Comparison of ENCODE assay signal across 13 cellular contexts in the genomic region with DNA sequence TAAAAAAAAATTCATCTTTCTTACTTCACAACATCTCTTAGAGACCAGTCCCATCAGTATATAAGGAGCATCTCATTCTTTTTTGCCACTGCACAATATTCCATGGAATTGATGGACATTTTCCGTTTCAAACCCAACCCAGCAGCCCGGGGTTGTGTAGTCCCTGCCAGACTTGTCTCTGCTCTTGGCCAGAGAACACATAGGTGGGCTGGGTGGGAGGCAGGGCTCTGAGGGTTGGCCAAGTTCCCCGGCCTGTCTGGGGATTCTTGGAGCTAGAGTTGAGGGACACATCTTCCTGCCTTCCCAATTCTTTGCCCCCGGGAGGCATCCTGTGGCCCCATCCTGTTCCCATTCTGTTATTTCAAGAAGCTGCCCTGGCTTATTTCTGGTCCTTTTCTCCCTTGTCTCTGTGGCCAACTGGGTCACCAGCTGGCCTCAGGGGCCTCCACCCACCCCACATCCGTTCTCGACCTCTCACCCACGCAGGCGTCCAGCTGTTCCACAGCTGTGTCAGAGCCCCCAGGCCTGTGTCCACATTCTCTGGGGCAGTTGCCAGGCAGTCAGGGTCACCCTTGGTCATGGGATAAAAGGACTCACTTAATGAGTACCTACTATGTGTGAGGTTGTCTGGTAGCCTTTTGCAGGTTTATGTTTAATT. TPM values are rescaled to one million over a fixed set of nuclear protein-coding genes. Genes with fewer than 3 reads are reported as not detected.
DNase-seq lines count a peak whose midpoint lies in the region; ATAC-seq and TF ChIP-seq lines count a peak whose summit lies in the region.
"Had no signal": no experiment of that assay in that cellular context is flagged by ENCODE, and none has a peak within 500 bp of the region (broad histone marks: within the 10 kb centered on the region; RNA-seq: fewer than 3 reads in every experiment).

No MANE protein-coding gene starts in this region.

- H3K4me3 ChIP-seq in SJCRH30, result no peak overlapping the region
- H3K4me3 ChIP-seq in left ventricle myocardium inferior, result no peak overlapping the region
- no peak overlapping the region for H3K4me3 ChIP-seq in skeletal muscle cell (ENCODE audit: low read depth, low read length)
- H3K4me3 ChIP-seq: skin epidermis had no signal

- no peak for TF ChIP-seq CTCF in left ventricle myocardium inferior (IDR thresholded peaks at IDR 0.05; ENCODE audit: borderline replicate concordance)

- DNase-seq in GM03348 (ENCODE audit: low spot score) (peak; percentile 31), SJCRH30 (peak; percentile 46 to 53), left ventricle myocardium inferior (peak; percentile 82), skeletal muscle cell (ENCODE audit: low read depth) (peak; percentile 10), hippocampal formation (lab: John Stamatoyannopoulos, UW) (no peak), NCI-H2029 treated with DMSO at 0.1 percent for 48 hours (lab: John Stamatoyannopoulos, UW) (no peak)
- DNase-seq: DMS79, erythroblast, NCI-H1930 had no signal

- H3K9me3 ChIP-seq in SJCRH30 (replicated peaks), result no peaks in the 10 kb centered on the region
- peaks cover 13% of the 10 kb centered on the region for H3K9me3 ChIP-seq in left ventricle myocardium inferior (replicated peaks)

- ATAC-seq in GM21390 (IDR thresholded peaks at IDR 0.05; ENCODE audit: unreplicated experiment), result no peak

- no peaks in the 10 kb centered on the region for H3K27me3 ChIP-seq in SJCRH30
- H3K27me3 ChIP-seq in left ventricle myocardium inferior (ENCODE audit: low read depth), result no peaks in the 10 kb centered on the region

- no peaks in the 10 kb centered on the region for H3K36me3 ChIP-seq in SJCRH30
- H3K36me3 ChIP-seq in left ventricle myocardium inferior, result no peaks in the 10 kb centered on the region

- intact Hi-C loops in left ventricle myocardium inferior (cut with micrococcal nuclease), result no loop called here

- H3K27ac ChIP-seq in SJCRH30 (no peak overlapping the region), left ventricle myocardium inferior (replicated peaks) (no peak overlapping the region)
- H3K27ac ChIP-seq: skin epidermis had no signal

- H3K4me1 ChIP-seq in SJCRH30 (peaks cover 4% of the 10 kb centered on the region; the same call in 1 of the 2 replicates), left ventricle myocardium inferior (peaks cover 30% of the 10 kb centered on the region)

RNA-seq across cellular contexts. Expression of a gene that starts 52.0 kb away (rescaled TPM):
- not detected in 2 replicates for total RNA-seq in SJCRH30 (2014; rRNA removed; shearing (Covaris generic))
- total RNA-seq in left ventricle myocardium inferior, result not detected
- total RNA-seq: chondrocyte; T-helper 2 cell treated with Interferon-gamma antibody and Interleukin-4, amounts not matched to agents 100 ng/mL and 5 ng/mL, for 36 hours had no signal

RNA-seq across cellular contexts. Expression of a gene that starts 52.1 kb away (rescaled TPM):
- 202 and 218 TPM in 2 replicates for total RNA-seq in SJCRH30 (2014; rRNA removed; shearing (Covaris generic))
- total RNA-seq in left ventricle myocardium inferior, result 156 TPM

Comparison
In these comparisons a context has a peak if more than half of its experiments do, and no peak if none do; other contexts are left out.
1. DNase-seq: peak in GM03348 (single experiment), SJCRH30 (2 of 2), left ventricle myocardium inferior (single experiment) and skeletal muscle cell (single experiment); none in hippocampal formation (0 of 2) and NCI-H2029 treated with DMSO at 0.1 percent for 48 hours (single experiment).